Comparison of ENCODE assay signal across 8 cellular contexts in genomic region chr1:62783736-62784508, GRCh38. TPM values are rescaled to one million over a fixed set of nuclear protein-coding genes. Genes with fewer than 3 reads are reported as not detected.
DNase-seq lines count a peak whose midpoint lies in the region; TF ChIP-seq lines count a peak whose summit lies in the region.

Gene ATG4C (plus strand): TSS chr1:62784132. CDS start chr1:62803787, 19,655 bp downstream.

- CTCF ChIA-PET in activated naive CD4-positive, alpha-beta T cell treated with anti-CD3 and anti-CD28 coated beads for 36 hours (lab: Charles Lee): no interaction called here

- no peaks in the 10 kb centered on the region; the same call in 1 of the 2 replicates for H3K27me3 Mint-ChIP-seq in HFFc6 (ENCODE audit: insufficient read depth)
- H3K27me3 Mint-ChIP-seq in activated naive CD4-positive, alpha-beta T cell treated with anti-CD3 and anti-CD28 coated beads for 36 hours (ENCODE audit: low read depth): peaks cover 7% of the 10 kb centered on the region

- peak; percentile 91 for DNase-seq in GM04504 (ENCODE audit: low read depth)
- peak; percentile 97 for DNase-seq in HFFc6
- peak; percentile 97 for DNase-seq in NAMALWA (ENCODE audit: low spot score)
- DNase-seq in SK-MEL-5 (ENCODE audit: low read depth, low spot score): peak; percentile 96
- DNase-seq in activated naive CD4-positive, alpha-beta T cell treated with anti-CD3 and anti-CD28 coated beads for 36 hours: peak; percentile 96
- peak; percentile 93 for DNase-seq in glomerular endothelial cell (ENCODE audit: extremely low read depth, low read depth, low spot score)
- DNase-seq in occipital lobe (lab: John Stamatoyannopoulos, UW): peak; percentile 97

- in situ Hi-C loops in SK-MEL-5 (cut with HindIII; ENCODE audit: low pct_unique_long_range_greater_than_20kb, low sequenced_read_pairs): no loop called here

- no peak within 1 kb of the TSS for H3K4me3 Mint-ChIP-seq in HFFc6
- H3K4me3 Mint-ChIP-seq in activated naive CD4-positive, alpha-beta T cell treated with anti-CD3 and anti-CD28 coated beads for 36 hours: no peak within 1 kb of the TSS

- TF ChIP-seq CTCF in HFFc6 (IDR thresholded peaks at IDR 0.05): no peak

- H3K27ac ChIP-seq in temporal lobe (ENCODE audit: low read depth, low read length): peak within 1 kb of the TSS; percentile 88

- no peaks in the 10 kb centered on the region for H3K9me3 Mint-ChIP-seq in HFFc6
- H3K9me3 Mint-ChIP-seq in activated naive CD4-positive, alpha-beta T cell treated with anti-CD3 and anti-CD28 coated beads for 36 hours: no peaks in the 10 kb centered on the region

- no peak within 1 kb of the TSS for H3K27ac Mint-ChIP-seq in HFFc6
- H3K27ac Mint-ChIP-seq in activated naive CD4-positive, alpha-beta T cell treated with anti-CD3 and anti-CD28 coated beads for 36 hours: no peak within 1 kb of the TSS

- H3K36me3 Mint-ChIP-seq in HFFc6 (ENCODE audit: low read depth): no peaks in the 10 kb centered on the region
- no peaks in the 10 kb centered on the region for H3K36me3 Mint-ChIP-seq in activated naive CD4-positive, alpha-beta T cell treated with anti-CD3 and anti-CD28 coated beads for 36 hours (ENCODE audit: low read depth)

- intact Hi-C loops in activated naive CD4-positive, alpha-beta T cell treated with anti-CD3 and anti-CD28 coated beads for 36 hours (cut with micrococcal nuclease): loop anchor here (1.0 to 10.0 kb wide), 8 partner anchors 96 to 1709 kb away; partner anchors contain the start of genes ALG6, DOCK7, EFCAB7 and ITGB3BP

- H3K4me1 Mint-ChIP-seq in HFFc6 (ENCODE audit: low read depth): peaks cover 19% of the 10 kb centered on the region
- H3K4me1 Mint-ChIP-seq in activated naive CD4-positive, alpha-beta T cell treated with anti-CD3 and anti-CD28 coated beads for 36 hours (ENCODE audit: low read depth): peaks cover 13% of the 10 kb centered on the region

RNA-seq across cellular contexts. Expression of gene ATG4C, which starts in this region (rescaled TPM):
- 10 to 100 TPM in 5 of 6 experiments, 1 to 10 TPM in 1; 9.4 to 11.7 (median 10.6) TPM for total RNA-seq in HFFc6 (2021; fragmentation: NEBNext Ultra II Directional; extraction: Animal tissue kit (Norgen Biotek cat#: 25700))
- total RNA-seq in SK-MEL-5 (2014; rRNA removed; shearing (Covaris generic)): 9.2 and 9.6 TPM in 2 replicates
- 10.3 and 18.0 TPM in 2 replicates for polyA plus RNA-seq in SK-MEL-5 (2015; cell fraction: cytosol; rRNA removed)
- polyA plus RNA-seq in SK-MEL-5 (2015; cell fraction: nucleus; rRNA removed): 10.7 and 20.5 TPM in 2 replicates
- 10 to 100 TPM; 13.4 to 15.1 TPM for total RNA-seq in activated naive CD4-positive, alpha-beta T cell treated with anti-CD3 and anti-CD28 coated beads for 36 hours
- total RNA-seq in glomerular endothelial cell (4.2 and 27.1 TPM in 2 replicates), occipital lobe (35.7 TPM), temporal lobe (17.0 TPM)

Comparison
In these comparisons a context has a peak if more than half of its experiments do, and no peak if none do; other contexts are left out.
1. Peak in every context shown above with its lines: DNase-seq and H3K27ac ChIP-seq.